10 cellular contexts compared by ENCODE assay signal in the genomic region with DNA sequence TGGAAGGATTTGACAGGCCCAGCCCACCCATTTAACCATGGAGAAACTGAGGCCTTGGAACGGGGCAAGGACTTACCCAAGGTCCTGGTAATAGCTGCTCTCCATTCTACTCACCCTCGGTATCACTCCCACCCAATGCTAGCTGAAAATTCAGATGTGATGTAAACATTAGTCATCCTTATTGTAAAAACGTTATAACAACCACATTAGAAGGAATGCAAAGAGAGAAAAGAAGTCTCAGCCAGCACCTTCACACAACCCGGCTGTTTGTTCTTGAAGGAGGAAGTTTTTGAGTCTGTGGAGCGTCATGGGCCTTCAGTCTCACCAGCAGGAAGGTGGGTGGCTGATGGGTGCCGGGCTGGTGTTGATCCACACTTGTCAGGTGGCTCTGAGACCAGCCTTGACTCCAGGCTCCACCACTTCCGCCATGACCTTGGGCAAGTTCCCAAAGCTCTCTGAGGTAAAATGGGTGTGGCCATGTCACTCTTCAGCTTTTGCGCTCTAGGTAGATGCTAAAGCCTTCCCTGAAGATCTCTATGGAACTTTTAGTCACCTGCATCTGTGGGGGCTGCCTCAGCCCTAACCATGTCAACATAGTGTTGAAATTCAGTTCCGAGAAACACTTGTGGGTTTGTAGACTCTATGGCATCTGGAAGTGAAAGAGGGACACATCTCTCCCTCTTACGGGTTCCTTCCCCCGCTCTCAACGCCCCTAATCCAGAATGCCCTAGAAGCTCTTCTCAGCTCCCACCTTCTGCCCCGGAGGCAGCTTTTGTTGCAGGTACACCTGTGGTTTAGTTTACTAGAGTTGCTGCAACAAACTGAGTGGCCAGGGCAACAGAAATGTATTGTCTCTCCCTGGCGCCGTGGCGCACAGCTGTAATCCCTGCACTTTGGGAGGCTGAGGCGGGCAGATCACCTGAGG. TPM values are rescaled to one million over a fixed set of nuclear protein-coding genes. Genes with fewer than 3 reads are reported as not detected.
A peak's percentile ranks its signal among the peaks of the same experiment; 100 is the strongest.
DNase-seq lines count a peak whose midpoint lies in the region; ATAC-seq and TF ChIP-seq lines count a peak whose summit lies in the region.
"Had no signal": no experiment of that assay in that cellular context is flagged by ENCODE, and none has a peak within 500 bp of the region (broad histone marks: within the 10 kb centered on the region; RNA-seq: fewer than 3 reads in every experiment).

No MANE protein-coding gene starts in this region.

- WGBS in hepatocyte (ENCODE audit: low lambda C conversion rate, missing lambda C conversion rate), result 85% methylated on average over 17 of the region's 17 CpGs

- H2AFZ ChIP-seq in hepatocyte, result no peak overlapping the region

- H3K9ac ChIP-seq in colonic mucosa (ENCODE audit: low read depth in 2 of 2, low read length in 2 of 2), result no peak overlapping the region

- H3K27me3 Mint-ChIP-seq in activated CD4-positive, alpha-beta T cell treated with anti-CD3 and anti-CD28 coated beads, Interleukin-2, amount 10 ng/mL, durations not matched to agents 7 days and 5 days, result no peaks in the 10 kb centered on the region

- H3K4me2 ChIP-seq in hepatocyte, result no peak overlapping the region

- H3K79me2 ChIP-seq in hepatocyte, result no peaks in the 10 kb centered on the region

- H3K4me1 ChIP-seq in colonic mucosa (no peaks in the 10 kb centered on the region), hepatocyte (ENCODE audit: insufficient read depth) (no peaks in the 10 kb centered on the region)

- H3K9me3 Mint-ChIP-seq in activated CD4-positive, alpha-beta T cell treated with anti-CD3 and anti-CD28 coated beads, Interleukin-2, amount 10 ng/mL, durations not matched to agents 7 days and 5 days, result no peaks in the 10 kb centered on the region
- H3K9me3 Mint-ChIP-seq: nephron had no signal

- no peaks in the 10 kb centered on the region for H4K20me1 ChIP-seq in hepatocyte (ENCODE audit: insufficient read depth, poor library complexity, severe bottlenecking)

- H3K9me3 ChIP-seq in colonic mucosa, result no peaks in the 10 kb centered on the region
- no peaks in the 10 kb centered on the region for H3K9me3 ChIP-seq in hepatocyte (ENCODE audit: low read depth)

- peak; percentile 71 for DNase-seq in HT1080 (ENCODE audit: low read depth)
- peak; percentile 94 for DNase-seq in activated CD4-positive, alpha-beta T cell treated with anti-CD3 and anti-CD28 coated beads, Interleukin-2, amount 10 ng/mL, durations not matched to agents 7 days and 5 days
- DNase-seq in colonic mucosa, result peak; percentile 69
- DNase-seq in stimulated activated CD8-positive, alpha-beta memory T cell treated with anti-CD3 and anti-CD28 coated beads, Interleukin-12 subunit alpha, Interleukin-12 subunit beta, amount 100 ng/mL, for 1 hour (ENCODE audit: low read depth), result peak; percentile 85
- DNase-seq in NCI-H146 treated with DMSO at 0.1 percent for 48 hours (lab: John Stamatoyannopoulos, UW; ENCODE audit: unreplicated experiment), result no peak
- no peak for DNase-seq in DMS53 treated with DMSO at 0.1 percent for 48 hours (lab: John Stamatoyannopoulos, UW; ENCODE audit: unreplicated experiment)
- no peak for DNase-seq in hepatocyte (ENCODE audit: low spot score)

- H3K4me1 Mint-ChIP-seq in activated CD4-positive, alpha-beta T cell treated with anti-CD3 and anti-CD28 coated beads, Interleukin-2, amount 10 ng/mL, durations not matched to agents 7 days and 5 days, result peaks cover 92% of the 10 kb centered on the region

- no peak overlapping the region for H3K4me3 ChIP-seq in colonic mucosa
- H3K4me3 ChIP-seq in hepatocyte, result no peak overlapping the region

- no peak for ATAC-seq in GM18907 (IDR thresholded peaks at IDR 0.05; ENCODE audit: unreplicated experiment)

- peak overlapping the region; percentile 72 for H3K4me3 Mint-ChIP-seq in activated CD4-positive, alpha-beta T cell treated with anti-CD3 and anti-CD28 coated beads, Interleukin-2, amount 10 ng/mL, durations not matched to agents 7 days and 5 days
- H3K4me3 Mint-ChIP-seq: nephron had no signal

- no peaks in the 10 kb centered on the region for H3K9me2 ChIP-seq in hepatocyte (replicated peaks; ENCODE audit: insufficient read depth)

- H3K36me3 Mint-ChIP-seq in activated CD4-positive, alpha-beta T cell treated with anti-CD3 and anti-CD28 coated beads, Interleukin-2, amount 10 ng/mL, durations not matched to agents 7 days and 5 days (ENCODE audit: low read depth), result peaks cover 86% of the 10 kb centered on the region

- POLR2A ChIA-PET in activated CD4-positive, alpha-beta T cell treated with anti-CD3 and anti-CD28 coated beads, Interleukin-2, amount 10 ng/mL, durations not matched to agents 7 days and 5 days (lab: Charles Lee), result interaction anchor here (0.9 to 1.0 kb wide), 4 partner anchors 9 to 73 kb away, joined by 3 to 7 read pairs (median 4); a partner anchor contains a TSS

- intact Hi-C loops in colonic mucosa (cut with DNase I), result no loop called here

- H3K36me3 ChIP-seq in colonic mucosa (no peaks in the 10 kb centered on the region), hepatocyte (replicated peaks; ENCODE audit: insufficient read depth, low read depth) (no peaks in the 10 kb centered on the region)

- H3K27ac ChIP-seq in colonic mucosa, result peak overlapping the region; percentile 15
- no peak overlapping the region for H3K27ac ChIP-seq in hepatocyte
- H3K27ac ChIP-seq: VCaP had no signal

- H3K27me3 ChIP-seq in colonic mucosa, result no peaks in the 10 kb centered on the region
- no peaks in the 10 kb centered on the region for H3K27me3 ChIP-seq in hepatocyte

- peak overlapping the region; percentile 95 for H3K27ac Mint-ChIP-seq in activated CD4-positive, alpha-beta T cell treated with anti-CD3 and anti-CD28 coated beads, Interleukin-2, amount 10 ng/mL, durations not matched to agents 7 days and 5 days
- H3K27ac Mint-ChIP-seq: nephron had no signal

- TF ChIP-seq CTCF in colonic mucosa (IDR thresholded peaks at IDR 0.05) (no peak), hepatocyte (IDR thresholded peaks at IDR 0.05; ENCODE audit: poor library complexity) (no peak)

- CTCF ChIA-PET in activated CD4-positive, alpha-beta T cell treated with anti-CD3 and anti-CD28 coated beads, Interleukin-2, amount 10 ng/mL, durations not matched to agents 7 days and 5 days (lab: Charles Lee), result interaction anchor here (0.6 to 1.8 kb wide), 6 partner anchors 10 to 125 kb away, joined by 3 to 5 read pairs (median 4); no protein-coding TSS in a partner anchor

RNA-seq across cellular contexts. Expression of a gene that starts 14.8 kb away (rescaled TPM):
- not detected in 2 replicates for total RNA-seq in HT1080 (2014; rRNA removed; shearing (Covaris generic))
- polyA plus RNA-seq in HT1080 (2015; cell fraction: cytosol; rRNA removed), result 0.06 TPM in 2 replicates
- polyA plus RNA-seq in HT1080 (2015; cell fraction: nucleus; rRNA removed), result 0.20 TPM in 1 of 2 replicates, not detected in the other
- total RNA-seq in activated CD4-positive, alpha-beta T cell treated with anti-CD3 and anti-CD28 coated beads, Interleukin-2, amount 10 ng/mL, durations not matched to agents 7 days and 5 days, result 100 to 1,000 TPM; 368 to 402 TPM
- total RNA-seq in colonic mucosa, result 1 to 10 TPM; 3.0 to 3.8 TPM
- 0.03 and 0.08 TPM in 2 replicates for total RNA-seq in hepatocyte
- polyA plus RNA-seq in hepatocyte, result not detected in 2 replicates

RNA-seq across cellular contexts. Expression of a gene that starts 34.3 kb away (rescaled TPM):
- total RNA-seq in HT1080 (2014; rRNA removed; shearing (Covaris generic)), result 0.10 and 0.32 TPM in 2 replicates
- 0.09 and 0.29 TPM in 2 replicates for polyA plus RNA-seq in HT1080 (2015; cell fraction: cytosol; rRNA removed)
- polyA plus RNA-seq in HT1080 (2015; cell fraction: nucleus; rRNA removed), result 0.67 and 0.83 TPM in 2 replicates
- total RNA-seq in activated CD4-positive, alpha-beta T cell treated with anti-CD3 and anti-CD28 coated beads, Interleukin-2, amount 10 ng/mL, durations not matched to agents 7 days and 5 days, result 1 to 10 TPM; 4.0 to 4.2 TPM
- total RNA-seq in colonic mucosa (10 to 100 TPM in 1 of 2 donors, 1 to 10 TPM in 1; 6.6 to 14.4 TPM), hepatocyte (1.4 and 3.3 TPM in 2 replicates)
- 0.56 and 2.3 TPM in 2 replicates for polyA plus RNA-seq in hepatocyte

Comparison
In these comparisons a context has a peak if more than half of its experiments do, and no peak if none do; other contexts are left out.
1. DNase-seq: peak in HT1080 (single experiment), activated CD4-positive, alpha-beta T cell treated with anti-CD3 and anti-CD28 coated beads, Interleukin-2, amount 10 ng/mL, durations not matched to agents 7 days and 5 days (single experiment), colonic mucosa (single experiment) and stimulated activated CD8-positive, alpha-beta memory T cell treated with anti-CD3 and anti-CD28 coated beads, Interleukin-12 subunit alpha, Interleukin-12 subunit beta, amount 100 ng/mL, for 1 hour (single experiment); none in NCI-H146 treated with DMSO at 0.1 percent for 48 hours (single experiment), DMS53 treated with DMSO at 0.1 percent for 48 hours (single experiment) and hepatocyte (single experiment).
2. RNA of a gene that starts 14.8 kb away (total RNA-seq): 368 to 402 TPM in activated CD4-positive, alpha-beta T cell treated with anti-CD3 and anti-CD28 coated beads, Interleukin-2, amount 10 ng/mL, durations not matched to agents 7 days and 5 days; 3.0 to 3.8 TPM in colonic mucosa, 0.03 to 0.08 TPM in hepatocyte and not detected in HT1080; every median in the first group is over 10 times any median in the second.